10 cellular contexts compared by ENCODE assay signal in genomic region chr15:96347181-96348111, GRCh38. TPM values are rescaled to one million over a fixed set of nuclear protein-coding genes. Genes with fewer than 3 reads are reported as not detected.
DNase-seq lines count a peak whose midpoint lies in the region; ATAC-seq, FAIRE-seq and TF ChIP-seq lines count a peak whose summit lies in the region.
"Had no signal": no experiment of that assay in that cellular context is flagged by ENCODE, and none has a peak within 500 bp of the region (broad histone marks: within the 10 kb centered on the region; RNA-seq: fewer than 3 reads in every experiment).

No MANE protein-coding gene starts in this region.

- H3K36me3 ChIP-seq in GM06990 (ENCODE audit: control insufficient read depth, insufficient read depth, low read length) (no peaks in the 10 kb centered on the region), astrocyte (ENCODE audit: insufficient read depth, low read length) (peaks cover 29% of the 10 kb centered on the region), rectal smooth muscle tissue (ENCODE audit: control insufficient read depth, insufficient read depth, low read length) (peaks cover 6% of the 10 kb centered on the region)

- H3K27me3 Mint-ChIP-seq in astrocyte (ENCODE audit: low read depth, unreplicated experiment), result peaks cover 82% of the 10 kb centered on the region
- H3K27me3 Mint-ChIP-seq in activated naive CD4-positive, alpha-beta T cell treated with anti-CD3 and anti-CD28 coated beads, Interleukin-2, amount 10 ng/mL, durations not matched to agents 7 days and 5 days, result no peaks in the 10 kb centered on the region

- H3K27me3 ChIP-seq in GM06990 (replicated peaks; ENCODE audit: control insufficient read depth, insufficient read depth, low read length), result no peaks in the 10 kb centered on the region; the same call in 1 of the 2 replicates
- no peaks in the 10 kb centered on the region for H3K27me3 ChIP-seq in astrocyte (ENCODE audit: insufficient read depth, low read length)
- no peaks in the 10 kb centered on the region for H3K27me3 ChIP-seq in rectal smooth muscle tissue (ENCODE audit: control insufficient read depth, insufficient read depth, low read length)

- H3K4me1 Mint-ChIP-seq in astrocyte (ENCODE audit: low read depth, unreplicated experiment), result peaks cover 48% of the 10 kb centered on the region
- peaks cover 2% of the 10 kb centered on the region for H3K4me1 Mint-ChIP-seq in activated naive CD4-positive, alpha-beta T cell treated with anti-CD3 and anti-CD28 coated beads, Interleukin-2, amount 10 ng/mL, durations not matched to agents 7 days and 5 days

- H3K4me3 Mint-ChIP-seq in astrocyte (ENCODE audit: unreplicated experiment), result peak overlapping the region; percentile 77
- no peak overlapping the region for H3K4me3 Mint-ChIP-seq in activated naive CD4-positive, alpha-beta T cell treated with anti-CD3 and anti-CD28 coated beads, Interleukin-2, amount 10 ng/mL, durations not matched to agents 7 days and 5 days

- DNase-seq in GM06990 (ENCODE audit: extremely low read depth, insufficient read length) (no peak), astrocyte (ENCODE audit: low read depth) (no peak), left ventricle myocardium superior (no peak), KG1 (lab: John Stamatoyannopoulos, UW) (no peak), pons (ENCODE audit: low spot score) (no peak)
- DNase-seq in activated naive CD4-positive, alpha-beta T cell treated with anti-CD3 and anti-CD28 coated beads, Interleukin-2, amount 10 ng/mL, durations not matched to agents 7 days and 5 days, result no peak
- DNase-seq: DMS79 had no signal

- peak overlapping the region; percentile 90 for H3K27ac ChIP-seq in astrocyte (ENCODE audit: low read depth, low read length)
- H3K27ac ChIP-seq in rectal smooth muscle tissue (ENCODE audit: low read depth, low read length), result no peak overlapping the region

- no peak overlapping the region for H2AFZ ChIP-seq in astrocyte (ENCODE audit: low read depth, low read length)

- H3K79me2 ChIP-seq in astrocyte (ENCODE audit: insufficient read depth, low read length), result peaks cover 100% of the 10 kb centered on the region

- peaks cover 38% of the 10 kb centered on the region for H3K36me3 Mint-ChIP-seq in astrocyte (ENCODE audit: low read depth, unreplicated experiment)
- peaks cover 5% of the 10 kb centered on the region for H3K36me3 Mint-ChIP-seq in activated naive CD4-positive, alpha-beta T cell treated with anti-CD3 and anti-CD28 coated beads, Interleukin-2, amount 10 ng/mL, durations not matched to agents 7 days and 5 days

- peaks cover 12% of the 10 kb centered on the region for H3K9me3 Mint-ChIP-seq in astrocyte (ENCODE audit: unreplicated experiment)
- H3K9me3 Mint-ChIP-seq in activated naive CD4-positive, alpha-beta T cell treated with anti-CD3 and anti-CD28 coated beads, Interleukin-2, amount 10 ng/mL, durations not matched to agents 7 days and 5 days, result no peaks in the 10 kb centered on the region

- peak overlapping the region; percentile 72 for H3K27ac Mint-ChIP-seq in astrocyte (ENCODE audit: unreplicated experiment)
- no peak overlapping the region for H3K27ac Mint-ChIP-seq in activated naive CD4-positive, alpha-beta T cell treated with anti-CD3 and anti-CD28 coated beads, Interleukin-2, amount 10 ng/mL, durations not matched to agents 7 days and 5 days

- ATAC-seq in left ventricle myocardium superior (peak; percentile 34), HG03095 (IDR thresholded peaks at IDR 0.05; ENCODE audit: unreplicated experiment) (no peak)

- H4K20me1 ChIP-seq in astrocyte (ENCODE audit: insufficient read depth, low read length), result peaks cover 35% of the 10 kb centered on the region

- H3K9ac ChIP-seq in astrocyte (ENCODE audit: low read length), result peak overlapping the region; percentile 96
- H3K9ac ChIP-seq in rectal smooth muscle tissue (ENCODE audit: low read length), result no peak overlapping the region

- H3K4me1 ChIP-seq in astrocyte (ENCODE audit: insufficient read depth, low read length) (peaks cover 91% of the 10 kb centered on the region), rectal smooth muscle tissue (ENCODE audit: control insufficient read depth, insufficient read depth, low read length) (peaks cover 13% of the 10 kb centered on the region)

- no peaks in the 10 kb centered on the region for H3K9me3 ChIP-seq in astrocyte (ENCODE audit: insufficient read depth, low read depth, low read length)

- no peak for FAIRE-seq in astrocyte (lab: Jason Lieb, UNC)
- FAIRE-seq: keratinocyte had no signal

- intact Hi-C loops in left ventricle myocardium superior (cut with micrococcal nuclease), result loop anchor here (5.0 kb wide), 1 partner anchor 1090 kb away; no protein-coding TSS in a partner anchor

- TF ChIP-seq CTCF in GM06990 (IDR thresholded peaks at IDR 0.05; ENCODE audit: insufficient read depth, low read length, poor library complexity, severe bottlenecking), result no peak
- TF ChIP-seq CTCF in astrocyte (IDR thresholded peaks at IDR 0.05; ENCODE audit: insufficient read depth, low read depth, low read length), result no peak

- peak overlapping the region; percentile 93 for H3K4me2 ChIP-seq in astrocyte (ENCODE audit: low read length)

- H3K4me3 ChIP-seq in GM06990 (replicated peaks; ENCODE audit: low read depth, low read length), result peak overlapping the region; percentile 36
- peak overlapping the region; percentile 38 for H3K4me3 ChIP-seq in astrocyte (ENCODE audit: insufficient read depth, low read depth, low read length)
- H3K4me3 ChIP-seq in rectal smooth muscle tissue (ENCODE audit: low read length), result peak overlapping the region; percentile 11

- CTCF ChIA-PET in activated naive CD4-positive, alpha-beta T cell treated with anti-CD3 and anti-CD28 coated beads, Interleukin-2, amount 10 ng/mL, durations not matched to agents 7 days and 5 days (lab: Charles Lee), result interaction anchor here (0.7 to 2.3 kb wide), 2 partner anchors 15 to 21 kb away, joined by 3 to 7 read pairs; no protein-coding TSS in a partner anchor

RNA-seq across cellular contexts. Expression of gene NR2F2, which starts 16.9 kb away (rescaled TPM):
- 59.0 and 75.8 TPM in 2 replicates for total RNA-seq in astrocyte
- 18.0 TPM for total RNA-seq in left ventricle myocardium superior
